ENCODE assay signal across 30 cellular contexts in the genomic region with DNA sequence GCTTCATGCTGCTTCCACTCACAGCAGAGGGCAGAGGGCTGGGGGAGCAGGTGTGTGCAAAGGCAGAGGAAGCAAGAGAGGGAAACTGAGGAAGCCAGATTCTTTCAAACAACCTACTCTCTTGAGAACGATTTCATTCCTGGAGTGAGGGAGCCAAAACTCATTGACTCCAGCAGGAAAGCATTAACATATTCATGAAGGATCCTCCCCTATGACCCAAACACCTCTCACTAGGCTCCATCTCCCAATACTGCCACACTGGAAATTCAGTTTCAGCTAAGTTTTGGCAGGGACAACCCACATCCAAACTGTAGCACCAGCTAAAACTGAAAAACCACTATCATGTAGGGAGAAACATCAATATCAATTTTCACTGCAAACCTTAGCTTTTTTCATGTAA.
"Had no signal": no experiment of that assay in that cellular context is flagged by ENCODE, and none has a peak within 500 bp of the region (broad histone marks: within the 10 kb centered on the region; RNA-seq: fewer than 3 reads in every experiment).

No MANE protein-coding gene starts in this region.

- H3K27ac ChIP-seq: hepatocyte, left lung, lower lobe of right lung, pancreas, prostate gland, skin epidermis, suprapubic skin, thoracic aorta, tibial artery, upper lobe of right lung had no signal

- H3K9me3 Mint-ChIP-seq: natural killer cell; nephron progenitor cell; stimulated activated naive CD8-positive, alpha-beta T cell treated with anti-CD3 and anti-CD28 coated beads, Interleukin-15, Interleukin-2, amounts not matched to agents 100 ng/mL and 50 ng/mL, for 24 hours had no signal

- H3K4me1 ChIP-seq: left lung, lower lobe of right lung, pancreas, suprapubic skin, tibial artery, upper lobe of right lung had no signal

- FAIRE-seq: islet of Langerhans, kidney, pancreas, urothelium cell line had no signal

- H3K4me3 Mint-ChIP-seq: immature natural killer cell; natural killer cell; nephron progenitor cell; stimulated activated naive CD8-positive, alpha-beta T cell treated with anti-CD3 and anti-CD28 coated beads, Interleukin-15, Interleukin-2, amounts not matched to agents 100 ng/mL and 50 ng/mL, for 24 hours had no signal

- H3K27me3 ChIP-seq: hepatocyte, left lung, pancreas, suprapubic skin, tibial artery, upper lobe of right lung had no signal

- H3K4me3 ChIP-seq: hepatocyte, left lung, lower lobe of right lung, pancreas, prostate gland, skin epidermis, suprapubic skin, thoracic aorta, tibial artery, upper lobe of right lung had no signal

- H3K9me3 ChIP-seq: left lung, lower lobe of right lung, pancreas, prostate gland, suprapubic skin, thoracic aorta, tibial artery, upper lobe of right lung had no signal

- DNase-seq: immature natural killer cell; kidney; left colon; left lung; lower lobe of right lung; mammary epithelial cell; mesenchymal stem cell; natural killer cell; nephron progenitor cell; pancreas; posterior cingulate gyrus; retina; right cardiac atrium; stimulated activated CD4-positive, alpha-beta T cell treated with anti-CD3 and anti-CD28 coated beads, Interleukin-12 subunit alpha, Interleukin-12 subunit beta, amount 100 ng/mL, for 4 hours; stimulated activated CD4-positive, alpha-beta T cell treated with anti-CD3 and anti-CD28 coated beads, Interleukin-15, amount 100 ng/mL, for 24 hours; stimulated activated CD4-positive, alpha-beta T cell treated with anti-CD3 and anti-CD28 coated beads, Interleukin-2, amount 100 ng/mL, for 24 hours; stimulated activated CD4-positive, alpha-beta T cell treated with anti-CD3 and anti-CD28 coated beads, Interleukin-4, amount 100 ng/mL, for 1 hour; stimulated activated naive CD4-positive, alpha-beta T cell; tibial artery; trophoblast cell; upper lobe of right lung had no signal

- H3K36me3 Mint-ChIP-seq: natural killer cell had no signal

- H3K36me3 ChIP-seq: left lung, lower lobe of right lung, pancreas, prostate gland, suprapubic skin, thoracic aorta, tibial artery, upper lobe of right lung had no signal

- ATAC-seq: left colon, left lung, lower lobe of right lung, natural killer cell, pancreas, right cardiac atrium, sciatic nerve, upper lobe of right lung had no signal

- H3K27ac Mint-ChIP-seq: natural killer cell; nephron progenitor cell; stimulated activated naive CD8-positive, alpha-beta T cell treated with anti-CD3 and anti-CD28 coated beads, Interleukin-15, Interleukin-2, amounts not matched to agents 100 ng/mL and 50 ng/mL, for 24 hours had no signal

- H3K27me3 Mint-ChIP-seq: stimulated activated naive CD8-positive, alpha-beta T cell treated with anti-CD3 and anti-CD28 coated beads, Interleukin-15, Interleukin-2, amounts not matched to agents 100 ng/mL and 50 ng/mL, for 24 hours had no signal
